8 cellular contexts compared by ENCODE assay signal in the genomic region with DNA sequence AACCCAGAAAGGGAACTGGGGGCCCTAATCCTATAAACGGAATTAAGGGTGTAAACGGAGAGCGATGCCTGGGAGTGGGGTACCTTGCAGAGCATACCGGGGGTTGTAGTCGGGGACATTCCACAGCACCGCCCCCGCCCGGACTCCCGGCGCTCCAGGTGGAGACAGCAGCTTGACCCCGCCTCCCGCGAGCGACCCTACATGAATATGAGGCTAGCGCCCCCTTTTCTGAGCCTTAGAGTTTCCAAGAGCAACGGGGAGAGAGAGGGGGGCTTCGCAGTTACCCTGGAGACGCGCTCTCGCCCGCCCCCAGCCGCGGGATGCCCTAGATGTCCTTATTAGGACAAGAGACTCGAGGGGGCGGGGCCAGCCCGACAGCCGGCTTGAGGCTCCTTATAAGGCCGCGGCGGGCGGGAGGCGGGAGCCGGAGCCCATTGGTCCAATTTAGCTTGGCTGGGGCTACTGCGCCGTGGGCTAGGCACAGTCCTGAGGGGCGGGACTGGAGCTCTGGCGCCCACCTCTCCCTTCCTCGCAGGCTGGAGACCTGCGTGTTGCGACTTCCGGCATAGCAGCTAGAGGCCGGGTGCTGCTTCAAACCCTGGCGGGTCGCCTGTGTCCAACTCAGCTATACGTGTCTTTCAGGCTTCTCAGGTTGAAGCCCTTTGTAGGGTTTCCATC. TPM values are rescaled to one million over a fixed set of nuclear protein-coding genes. Genes with fewer than 3 reads are reported as not detected.
A peak's percentile ranks its signal among the peaks of the same experiment; 100 is the strongest.
DNase-seq lines count a peak whose midpoint lies in the region; ATAC-seq and TF ChIP-seq lines count a peak whose summit lies in the region.

No MANE protein-coding gene starts in this region.

- H3K4me3 Mint-ChIP-seq in HFFc6: peak overlapping the region; percentile 92
- H3K4me3 Mint-ChIP-seq in activated naive CD4-positive, alpha-beta T cell treated with anti-CD3 and anti-CD28 coated beads, Interleukin-2, amount 10 ng/mL, durations not matched to agents 7 days and 5 days: peak overlapping the region; percentile 94

- CTCF ChIA-PET in activated naive CD4-positive, alpha-beta T cell treated with anti-CD3 and anti-CD28 coated beads, Interleukin-2, amount 10 ng/mL, durations not matched to agents 7 days and 5 days (lab: Charles Lee): interaction anchor here (0.7 to 5.6 kb wide), 16 partner anchors 8 to 1414 kb away, joined by 3 to 107 read pairs (median 4); a partner anchor contains a TSS

- DNase-seq in GM04503 (ENCODE audit: low read depth): peak; percentile 71
- peak; percentile 93 for DNase-seq in HFFc6
- peak; percentile 98 for DNase-seq in NAMALWA (ENCODE audit: low spot score)
- peak; percentile 93 for DNase-seq in SK-MEL-5 (ENCODE audit: low read depth, low spot score)
- peak; percentile 100 for DNase-seq in activated naive CD4-positive, alpha-beta T cell treated with anti-CD3 and anti-CD28 coated beads, Interleukin-2, amount 10 ng/mL, durations not matched to agents 7 days and 5 days
- DNase-seq in substantia nigra (lab: John Stamatoyannopoulos, UW): peak; percentile 56 to 100 (median 93)

- no peaks in the 10 kb centered on the region for H3K9me3 ChIP-seq in gastroesophageal sphincter
- H3K9me3 ChIP-seq in neutrophil: no peaks in the 10 kb centered on the region

- in situ Hi-C loops in SK-MEL-5 (cut with HindIII; ENCODE audit: low pct_unique_long_range_greater_than_20kb, low sequenced_read_pairs): no loop called here

- no peak for TF ChIP-seq EP300 in gastroesophageal sphincter (IDR thresholded peaks at IDR 0.05)

- 2% methylated on average over 17 of the region's 45 CpGs; no CpG with 5 or more reads in 1 of the 2 donors for WGBS in gastroesophageal sphincter (ENCODE audit: low coverage in 1 of 2), 2 donors

- H3K4me1 ChIP-seq in gastroesophageal sphincter (peaks cover 0 to 75% (median 28%) of the 10 kb centered on the region in 3 donors), neutrophil (ENCODE audit: control insufficient read depth in 1 of 2, insufficient read depth in 1 of 2, low read depth in 1 of 2, low read length in 1 of 2) (peaks cover 58 to 61% of the 10 kb centered on the region in 2 experiments)

- peaks cover 65% of the 10 kb centered on the region for H3K4me1 Mint-ChIP-seq in HFFc6 (ENCODE audit: low read depth)
- peaks cover 58% of the 10 kb centered on the region for H3K4me1 Mint-ChIP-seq in activated naive CD4-positive, alpha-beta T cell treated with anti-CD3 and anti-CD28 coated beads, Interleukin-2, amount 10 ng/mL, durations not matched to agents 7 days and 5 days

- peaks cover 15% of the 10 kb centered on the region for H3K27me3 Mint-ChIP-seq in HFFc6 (ENCODE audit: insufficient read depth)
- no peaks in the 10 kb centered on the region for H3K27me3 Mint-ChIP-seq in activated naive CD4-positive, alpha-beta T cell treated with anti-CD3 and anti-CD28 coated beads, Interleukin-2, amount 10 ng/mL, durations not matched to agents 7 days and 5 days

- peak overlapping the region; percentile 96 for H3K27ac Mint-ChIP-seq in HFFc6
- peak overlapping the region; percentile 99 for H3K27ac Mint-ChIP-seq in activated naive CD4-positive, alpha-beta T cell treated with anti-CD3 and anti-CD28 coated beads, Interleukin-2, amount 10 ng/mL, durations not matched to agents 7 days and 5 days

- peak overlapping the region; percentile 61 to 95 for H3K4me3 ChIP-seq in gastroesophageal sphincter
- peak overlapping the region; percentile 97 to 98 for H3K4me3 ChIP-seq in neutrophil (ENCODE audit: low read depth in 1 of 2, low read length in 1 of 2)

- peaks cover 37% of the 10 kb centered on the region for H3K36me3 Mint-ChIP-seq in HFFc6 (ENCODE audit: low read depth)
- H3K36me3 Mint-ChIP-seq in activated naive CD4-positive, alpha-beta T cell treated with anti-CD3 and anti-CD28 coated beads, Interleukin-2, amount 10 ng/mL, durations not matched to agents 7 days and 5 days: peaks cover 46% of the 10 kb centered on the region

- no peaks in the 10 kb centered on the region for H3K9me3 Mint-ChIP-seq in HFFc6
- no peaks in the 10 kb centered on the region for H3K9me3 Mint-ChIP-seq in activated naive CD4-positive, alpha-beta T cell treated with anti-CD3 and anti-CD28 coated beads, Interleukin-2, amount 10 ng/mL, durations not matched to agents 7 days and 5 days

- peak; percentile 78 for ATAC-seq in gastroesophageal sphincter

- H3K36me3 ChIP-seq in gastroesophageal sphincter: peaks cover 0 to 48% of the 10 kb centered on the region in 2 donors
- peaks cover 43% of the 10 kb centered on the region for H3K36me3 ChIP-seq in neutrophil

- H3K27me3 ChIP-seq in gastroesophageal sphincter (no peaks in the 10 kb centered on the region), neutrophil (no peaks in the 10 kb centered on the region)

- peak; percentile 96 to 97 for TF ChIP-seq POLR2A in gastroesophageal sphincter (IDR thresholded peaks at IDR 0.05)

- H3K27ac ChIP-seq in gastroesophageal sphincter (peak overlapping the region; percentile 90 to 99 (median 96)), neutrophil (peak overlapping the region; percentile 96), substantia nigra (ENCODE audit: low read depth, low read length, poor library complexity, severe bottlenecking) (peak overlapping the region; percentile 89)

- peak; percentile 62 for TF ChIP-seq CTCF in HFFc6 (IDR thresholded peaks at IDR 0.05)
- peak in 1 of 4 experiments; percentile 16 for TF ChIP-seq CTCF in gastroesophageal sphincter (IDR thresholded peaks at IDR 0.05)
- TF ChIP-seq CTCF in neutrophil (IDR thresholded peaks at IDR 0.05): peak; percentile 40

RNA-seq across cellular contexts. Expression of a gene that starts 1.0 kb away (rescaled TPM):
- total RNA-seq in HFFc6 (2021; fragmentation: NEBNext Ultra II Directional; extraction: Animal tissue kit (Norgen Biotek cat#: 25700)): 10 to 100 TPM; 38.4 to 47.9 (median 43.1) TPM
- total RNA-seq in SK-MEL-5 (2014; rRNA removed; shearing (Covaris generic)): 18.6 and 19.3 TPM in 2 replicates
- 17.4 and 18.0 TPM in 2 replicates for polyA plus RNA-seq in SK-MEL-5 (2015; cell fraction: cytosol; rRNA removed)
- polyA plus RNA-seq in SK-MEL-5 (2015; cell fraction: nucleus; rRNA removed): 207 and 273 TPM in 2 replicates
- total RNA-seq in gastroesophageal sphincter: 10 to 100 TPM; 37.2 to 71.7 (median 60.8) TPM

RNA-seq across cellular contexts. Expression of a gene that starts 1.3 kb away (rescaled TPM):
- total RNA-seq in HFFc6 (2021; fragmentation: NEBNext Ultra II Directional; extraction: Animal tissue kit (Norgen Biotek cat#: 25700)): 1,000 to 10,000 TPM; 2,002 to 2,288 (median 2,238) TPM
- 941 and 972 TPM in 2 replicates for total RNA-seq in SK-MEL-5 (2014; rRNA removed; shearing (Covaris generic))
- 1,372 and 1,683 TPM in 2 replicates for polyA plus RNA-seq in SK-MEL-5 (2015; cell fraction: cytosol; rRNA removed)
- polyA plus RNA-seq in SK-MEL-5 (2015; cell fraction: nucleus; rRNA removed): 200 and 219 TPM in 2 replicates
- 100 to 1,000 TPM; 559 to 895 (median 639) TPM for total RNA-seq in gastroesophageal sphincter

RNA-seq across cellular contexts. Expression of a gene that starts 13.3 kb away (rescaled TPM):
- 100 to 1,000 TPM; 318 to 359 (median 329) TPM for total RNA-seq in HFFc6 (2021; fragmentation: NEBNext Ultra II Directional; extraction: Animal tissue kit (Norgen Biotek cat#: 25700))
- total RNA-seq in SK-MEL-5 (2014; rRNA removed; shearing (Covaris generic)): 0.45 and 0.55 TPM in 2 replicates
- 0.07 and 1.7 TPM in 2 replicates for polyA plus RNA-seq in SK-MEL-5 (2015; cell fraction: cytosol; rRNA removed)
- polyA plus RNA-seq in SK-MEL-5 (2015; cell fraction: nucleus; rRNA removed): 19.3 and 62.2 TPM in 2 replicates
- total RNA-seq in gastroesophageal sphincter: 10 to 100 TPM; 55.6 to 92.8 (median 81.2) TPM

RNA-seq across cellular contexts. Expression of a gene that starts 20.4 kb away (rescaled TPM):
- under 1 TPM in 4 of 6 experiments, not detected in 2; 0.11 to 0.22 (median 0.14) TPM for total RNA-seq in HFFc6 (2021; fragmentation: NEBNext Ultra II Directional; extraction: Animal tissue kit (Norgen Biotek cat#: 25700))
- total RNA-seq in SK-MEL-5 (2014; rRNA removed; shearing (Covaris generic)): 0.29 and 0.48 TPM in 2 replicates
- polyA plus RNA-seq in SK-MEL-5 (2015; cell fraction: cytosol; rRNA removed): not detected in 2 replicates
- polyA plus RNA-seq in SK-MEL-5 (2015; cell fraction: nucleus; rRNA removed): not detected in 2 replicates
- 1 to 10 TPM in 1 of 4 donors, under 1 TPM in 2, not detected in 1; 0.52 to 3.6 (median 0.94) TPM for total RNA-seq in gastroesophageal sphincter

RNA-seq across cellular contexts. Expression of a gene that starts 25.5 kb away (rescaled TPM):
- total RNA-seq in HFFc6 (2021; fragmentation: NEBNext Ultra II Directional; extraction: Animal tissue kit (Norgen Biotek cat#: 25700)): not detected
- total RNA-seq in SK-MEL-5 (2014; rRNA removed; shearing (Covaris generic)): 0.08 and 0.18 TPM in 2 replicates
- 0.10 and 0.18 TPM in 2 replicates for polyA plus RNA-seq in SK-MEL-5 (2015; cell fraction: cytosol; rRNA removed)
- polyA plus RNA-seq in SK-MEL-5 (2015; cell fraction: nucleus; rRNA removed): 2.5 and 2.7 TPM in 2 replicates
- total RNA-seq in gastroesophageal sphincter: under 1 TPM in 1 of 4 donors, not detected in 3; 0.13 TPM

Comparison
In these comparisons a context has a peak if more than half of its experiments do, and no peak if none do; other contexts are left out.
1. Peak in every context shown above with its lines: DNase-seq, ATAC-seq, H3K4me3 ChIP-seq and H3K27ac ChIP-seq.
2. RNA of a gene that starts 13.3 kb away (total RNA-seq): 318 to 359 TPM in HFFc6 and 55.6 to 92.8 TPM in gastroesophageal sphincter; 0.45 to 0.55 TPM in SK-MEL-5; every median in the first group is over 10 times any median in the second.